In the genomic region with DNA sequence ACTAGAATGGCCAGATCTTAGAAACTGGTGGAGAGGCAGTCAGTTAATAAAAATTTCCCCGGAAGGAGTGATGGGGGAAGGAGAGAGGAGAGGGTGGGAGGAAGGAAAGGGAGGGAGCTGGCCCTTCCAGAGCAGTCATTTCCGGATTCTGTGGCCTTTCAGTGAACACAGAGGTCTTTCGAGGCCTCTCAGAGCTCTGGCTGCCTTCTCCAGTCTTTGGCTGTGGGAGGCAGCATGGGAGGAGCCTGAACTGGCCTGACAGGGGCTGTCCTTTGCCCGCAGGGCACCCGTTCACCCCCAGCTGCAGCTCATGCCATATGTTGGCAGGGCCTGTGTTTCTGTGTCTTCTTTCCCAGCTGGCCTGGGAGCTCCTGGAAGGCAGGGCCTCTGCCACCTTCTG, we compare ENCODE assay signal across 1 cellular context.
TF ChIP-seq lines count a peak whose summit lies in the region.

No MANE protein-coding gene starts in this region.

TF ChIP-seq in HepG2, 621 proteins besides CTCF, POLR2A, EP300 and RAD21 (continued from another document):
- TF ChIP-seq, protein P1, sequence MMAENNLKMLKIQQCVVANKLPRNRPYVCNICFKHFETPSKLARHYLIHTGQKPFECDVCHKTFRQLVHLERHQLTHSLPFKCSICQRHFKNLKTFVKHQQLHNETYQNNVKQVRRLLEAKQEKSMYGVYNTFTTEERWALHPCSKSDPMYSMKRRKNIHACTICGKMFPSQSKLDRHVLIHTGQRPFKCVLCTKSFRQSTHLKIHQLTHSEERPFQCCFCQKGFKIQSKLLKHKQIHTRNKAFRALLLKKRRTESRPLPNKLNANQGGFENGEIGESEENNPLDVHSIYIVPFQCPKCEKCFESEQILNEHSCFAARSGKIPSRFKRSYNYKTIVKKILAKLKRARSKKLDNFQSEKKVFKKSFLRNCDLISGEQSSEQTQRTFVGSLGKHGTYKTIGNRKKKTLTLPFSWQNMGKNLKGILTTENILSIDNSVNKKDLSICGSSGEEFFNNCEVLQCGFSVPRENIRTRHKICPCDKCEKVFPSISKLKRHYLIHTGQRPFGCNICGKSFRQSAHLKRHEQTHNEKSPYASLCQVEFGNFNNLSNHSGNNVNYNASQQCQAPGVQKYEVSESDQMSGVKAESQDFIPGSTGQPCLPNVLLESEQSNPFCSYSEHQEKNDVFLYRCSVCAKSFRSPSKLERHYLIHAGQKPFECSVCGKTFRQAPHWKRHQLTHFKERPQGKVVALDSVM (CRISPR knock-in tag; IDR thresholded peaks at IDR 0.05) = no peak
- TF ChIP-seq ZNF230 (CRISPR knock-in tag; IDR thresholded peaks at IDR 0.05) = no peak
- TF ChIP-seq, protein P2, sequence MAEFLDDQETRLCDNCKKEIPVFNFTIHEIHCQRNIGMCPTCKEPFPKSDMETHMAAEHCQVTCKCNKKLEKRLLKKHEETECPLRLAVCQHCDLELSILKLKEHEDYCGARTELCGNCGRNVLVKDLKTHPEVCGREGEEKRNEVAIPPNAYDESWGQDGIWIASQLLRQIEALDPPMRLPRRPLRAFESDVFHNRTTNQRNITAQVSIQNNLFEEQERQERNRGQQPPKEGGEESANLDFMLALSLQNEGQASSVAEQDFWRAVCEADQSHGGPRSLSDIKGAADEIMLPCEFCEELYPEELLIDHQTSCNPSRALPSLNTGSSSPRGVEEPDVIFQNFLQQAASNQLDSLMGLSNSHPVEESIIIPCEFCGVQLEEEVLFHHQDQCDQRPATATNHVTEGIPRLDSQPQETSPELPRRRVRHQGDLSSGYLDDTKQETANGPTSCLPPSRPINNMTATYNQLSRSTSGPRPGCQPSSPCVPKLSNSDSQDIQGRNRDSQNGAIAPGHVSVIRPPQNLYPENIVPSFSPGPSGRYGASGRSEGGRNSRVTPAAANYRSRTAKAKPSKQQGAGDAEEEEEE (CRISPR knock-in tag; IDR thresholded peaks at IDR 0.05; ENCODE audit: borderline replicate concordance) = no peak
- TF ChIP-seq PAWR (CRISPR knock-in tag; IDR thresholded peaks at IDR 0.05; ENCODE audit: borderline replicate concordance) = no peak
- TF ChIP-seq STAT5B (CRISPR knock-in tag; IDR thresholded peaks at IDR 0.05) = no peak
- TF ChIP-seq CBX1 (IDR thresholded peaks at IDR 0.05; ENCODE audit: low read depth) = no peak
- TF ChIP-seq, protein P3, sequence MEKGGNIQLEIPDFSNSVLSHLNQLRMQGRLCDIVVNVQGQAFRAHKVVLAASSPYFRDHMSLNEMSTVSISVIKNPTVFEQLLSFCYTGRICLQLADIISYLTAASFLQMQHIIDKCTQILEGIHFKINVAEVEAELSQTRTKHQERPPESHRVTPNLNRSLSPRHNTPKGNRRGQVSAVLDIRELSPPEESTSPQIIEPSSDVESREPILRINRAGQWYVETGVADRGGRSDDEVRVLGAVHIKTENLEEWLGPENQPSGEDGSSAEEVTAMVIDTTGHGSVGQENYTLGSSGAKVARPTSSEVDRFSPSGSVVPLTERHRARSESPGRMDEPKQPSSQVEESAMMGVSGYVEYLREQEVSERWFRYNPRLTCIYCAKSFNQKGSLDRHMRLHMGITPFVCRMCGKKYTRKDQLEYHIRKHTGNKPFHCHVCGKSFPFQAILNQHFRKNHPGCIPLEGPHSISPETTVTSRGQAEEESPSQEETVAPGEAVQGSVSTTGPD (CRISPR knock-in tag; IDR thresholded peaks at IDR 0.05) = no peak
- TF ChIP-seq, protein P4, sequence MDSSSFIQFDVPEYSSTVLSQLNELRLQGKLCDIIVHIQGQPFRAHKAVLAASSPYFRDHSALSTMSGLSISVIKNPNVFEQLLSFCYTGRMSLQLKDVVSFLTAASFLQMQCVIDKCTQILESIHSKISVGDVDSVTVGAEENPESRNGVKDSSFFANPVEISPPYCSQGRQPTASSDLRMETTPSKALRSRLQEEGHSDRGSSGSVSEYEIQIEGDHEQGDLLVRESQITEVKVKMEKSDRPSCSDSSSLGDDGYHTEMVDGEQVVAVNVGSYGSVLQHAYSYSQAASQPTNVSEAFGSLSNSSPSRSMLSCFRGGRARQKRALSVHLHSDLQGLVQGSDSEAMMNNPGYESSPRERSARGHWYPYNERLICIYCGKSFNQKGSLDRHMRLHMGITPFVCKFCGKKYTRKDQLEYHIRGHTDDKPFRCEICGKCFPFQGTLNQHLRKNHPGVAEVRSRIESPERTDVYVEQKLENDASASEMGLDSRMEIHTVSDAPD (CRISPR knock-in tag; IDR thresholded peaks at IDR 0.05) = no peak
- TF ChIP-seq, protein P5, sequence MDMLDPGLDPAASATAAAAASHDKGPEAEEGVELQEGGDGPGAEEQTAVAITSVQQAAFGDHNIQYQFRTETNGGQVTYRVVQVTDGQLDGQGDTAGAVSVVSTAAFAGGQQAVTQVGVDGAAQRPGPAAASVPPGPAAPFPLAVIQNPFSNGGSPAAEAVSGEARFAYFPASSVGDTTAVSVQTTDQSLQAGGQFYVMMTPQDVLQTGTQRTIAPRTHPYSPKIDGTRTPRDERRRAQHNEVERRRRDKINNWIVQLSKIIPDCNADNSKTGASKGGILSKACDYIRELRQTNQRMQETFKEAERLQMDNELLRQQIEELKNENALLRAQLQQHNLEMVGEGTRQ (IDR thresholded peaks at IDR 0.05; ENCODE audit: low read depth, low read length) = no peak
- TF ChIP-seq, protein P5 (CRISPR knock-in tag; IDR thresholded peaks at IDR 0.05; ENCODE audit: borderline replicate concordance) = no peak
- TF ChIP-seq, protein P6, sequence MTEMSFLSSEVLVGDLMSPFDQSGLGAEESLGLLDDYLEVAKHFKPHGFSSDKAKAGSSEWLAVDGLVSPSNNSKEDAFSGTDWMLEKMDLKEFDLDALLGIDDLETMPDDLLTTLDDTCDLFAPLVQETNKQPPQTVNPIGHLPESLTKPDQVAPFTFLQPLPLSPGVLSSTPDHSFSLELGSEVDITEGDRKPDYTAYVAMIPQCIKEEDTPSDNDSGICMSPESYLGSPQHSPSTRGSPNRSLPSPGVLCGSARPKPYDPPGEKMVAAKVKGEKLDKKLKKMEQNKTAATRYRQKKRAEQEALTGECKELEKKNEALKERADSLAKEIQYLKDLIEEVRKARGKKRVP (CRISPR knock-in tag; IDR thresholded peaks at IDR 0.05) = no peak
- TF ChIP-seq ZNF446 (CRISPR knock-in tag; IDR thresholded peaks at IDR 0.05) = no peak
